ENCODE assay signal across 1 cellular context in the genomic region with DNA sequence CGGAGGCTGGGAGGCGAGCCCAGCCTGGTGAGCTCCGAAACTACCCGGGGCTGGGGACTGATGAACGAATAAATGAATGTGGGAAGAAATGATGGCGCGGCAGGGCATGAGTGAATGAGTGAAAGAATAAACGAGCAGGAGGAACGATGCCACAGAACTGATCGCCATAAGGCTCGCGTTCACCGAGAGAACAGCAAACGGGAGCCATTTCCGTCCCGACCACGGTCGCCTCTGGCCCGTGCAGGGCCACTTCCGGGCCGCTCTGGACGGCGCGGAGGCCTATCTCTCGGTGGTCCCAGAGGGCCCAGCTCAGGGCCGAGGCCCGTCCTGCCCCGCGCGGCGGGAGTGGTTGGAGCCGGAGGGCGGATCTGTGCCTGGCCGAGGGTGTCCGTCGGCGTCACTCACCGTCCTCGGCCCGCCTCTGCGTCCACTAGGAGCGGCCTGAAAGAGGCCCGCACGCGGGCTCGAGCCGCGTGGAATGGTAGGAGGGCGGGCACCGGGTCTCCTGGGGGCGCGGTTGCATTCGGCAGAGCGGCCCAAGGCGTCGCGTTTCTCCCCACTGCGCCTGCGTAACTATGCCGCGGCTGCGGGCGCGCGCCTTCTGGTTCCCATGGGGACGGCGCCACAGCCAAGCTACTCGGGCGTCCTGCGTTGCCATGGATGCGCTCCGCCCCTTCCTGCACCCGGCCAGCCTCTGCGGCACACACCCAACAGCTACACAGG.
TF ChIP-seq lines count a peak whose summit lies in the region.

A gene (minus strand): TSS at position 480 of the 723 bp plus-strand sequence. CDS start 5,116 bp downstream, outside the sequence.

TF ChIP-seq in HepG2, 621 proteins besides CTCF, POLR2A, EP300 and RAD21 (continued from another document and continues in another):
- TF ChIP-seq, protein P1, sequence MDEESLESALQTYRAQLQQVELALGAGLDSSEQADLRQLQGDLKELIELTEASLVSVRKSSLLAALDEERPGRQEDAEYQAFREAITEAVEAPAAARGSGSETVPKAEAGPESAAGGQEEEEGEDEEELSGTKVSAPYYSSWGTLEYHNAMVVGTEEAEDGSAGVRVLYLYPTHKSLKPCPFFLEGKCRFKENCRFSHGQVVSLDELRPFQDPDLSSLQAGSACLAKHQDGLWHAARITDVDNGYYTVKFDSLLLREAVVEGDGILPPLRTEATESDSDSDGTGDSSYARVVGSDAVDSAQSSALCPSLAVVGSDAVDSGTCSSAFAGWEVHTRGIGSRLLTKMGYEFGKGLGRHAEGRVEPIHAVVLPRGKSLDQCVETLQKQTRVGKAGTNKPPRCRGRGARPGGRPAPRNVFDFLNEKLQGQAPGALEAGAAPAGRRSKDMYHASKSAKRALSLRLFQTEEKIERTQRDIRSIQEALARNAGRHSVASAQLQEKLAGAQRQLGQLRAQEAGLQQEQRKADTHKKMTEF (CRISPR knock-in tag; IDR thresholded peaks at IDR 0.05), result peak; percentile 98
- TF ChIP-seq, protein P2, sequence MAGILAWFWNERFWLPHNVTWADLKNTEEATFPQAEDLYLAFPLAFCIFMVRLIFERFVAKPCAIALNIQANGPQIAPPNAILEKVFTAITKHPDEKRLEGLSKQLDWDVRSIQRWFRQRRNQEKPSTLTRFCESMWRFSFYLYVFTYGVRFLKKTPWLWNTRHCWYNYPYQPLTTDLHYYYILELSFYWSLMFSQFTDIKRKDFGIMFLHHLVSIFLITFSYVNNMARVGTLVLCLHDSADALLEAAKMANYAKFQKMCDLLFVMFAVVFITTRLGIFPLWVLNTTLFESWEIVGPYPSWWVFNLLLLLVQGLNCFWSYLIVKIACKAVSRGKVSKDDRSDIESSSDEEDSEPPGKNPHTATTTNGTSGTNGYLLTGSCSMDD (CRISPR knock-in tag; IDR thresholded peaks at IDR 0.05), result no peak
- TF ChIP-seq ZNF678 (CRISPR knock-in tag; IDR thresholded peaks at IDR 0.05) (0 out of 2 replicates have a peak, but pooled peaks have one; percentile 62), PAWR (CRISPR knock-in tag; IDR thresholded peaks at IDR 0.05; ENCODE audit: borderline replicate concordance) (no peak), JUN (CRISPR knock-in tag; IDR thresholded peaks at IDR 0.05) (no peak), U2AF1 (optimal IDR thresholded peaks at IDR 0.05; ENCODE audit: low read depth, low read length) (peak; percentile 26), NCOA1 (CRISPR knock-in tag; IDR thresholded peaks at IDR 0.05) (no peak), KAT7 (CRISPR knock-in tag; IDR thresholded peaks at IDR 0.05; ENCODE audit: borderline replicate concordance) (peak; percentile 63; the same call in 1 of the 2 replicates), RCOR2 (CRISPR knock-in tag; IDR thresholded peaks at IDR 0.05) (no peak), ZNF562 (CRISPR knock-in tag; IDR thresholded peaks at IDR 0.05; ENCODE audit: borderline replicate concordance) (no peak), ZNF777 (CRISPR knock-in tag; IDR thresholded peaks at IDR 0.05) (peak; percentile 71; the same call in 1 of the 2 replicates), PRMT3 (CRISPR knock-in tag; IDR thresholded peaks at IDR 0.05; ENCODE audit: borderline replicate concordance, low read depth) (no peak), ZNF496 (CRISPR knock-in tag; IDR thresholded peaks at IDR 0.05; ENCODE audit: insufficient replicate concordance) (no peak), ZBTB8A (CRISPR knock-in tag; IDR thresholded peaks at IDR 0.05; ENCODE audit: borderline replicate concordance, low read depth) (no peak), POLR2G (IDR thresholded peaks at IDR 0.05; ENCODE audit: low read depth, low read length) (peak; percentile 93), GATAD2A (CRISPR knock-in tag; IDR thresholded peaks at IDR 0.05) (0 out of 2 replicates have a peak, but pooled peaks have one; percentile 15), HNRNPUL1 (IDR thresholded peaks at IDR 0.05; ENCODE audit: low read depth, low read length) (no peak), ZNF263 (CRISPR knock-in tag; IDR thresholded peaks at IDR 0.05) (no peak; the same call in 1 of the 2 replicates), RXRA (CRISPR knock-in tag; IDR thresholded peaks at IDR 0.05) (peak; percentile 71), ZNF510 (CRISPR knock-in tag; IDR thresholded peaks at IDR 0.05; ENCODE audit: low read depth) (no peak), ZNF292 (CRISPR knock-in tag; IDR thresholded peaks at IDR 0.05; ENCODE audit: borderline replicate concordance, low read depth) (no peak), MEIS2 (CRISPR knock-in tag; IDR thresholded peaks at IDR 0.05) (peak; percentile 91), ZNF644 (CRISPR knock-in tag; IDR thresholded peaks at IDR 0.05; ENCODE audit: low read depth) (no peak)
- TF ChIP-seq, protein P3, sequence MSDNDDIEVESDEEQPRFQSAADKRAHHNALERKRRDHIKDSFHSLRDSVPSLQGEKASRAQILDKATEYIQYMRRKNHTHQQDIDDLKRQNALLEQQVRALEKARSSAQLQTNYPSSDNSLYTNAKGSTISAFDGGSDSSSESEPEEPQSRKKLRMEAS (IDR thresholded peaks at IDR 0.05), result peak; percentile 77
- TF ChIP-seq, protein P4, sequence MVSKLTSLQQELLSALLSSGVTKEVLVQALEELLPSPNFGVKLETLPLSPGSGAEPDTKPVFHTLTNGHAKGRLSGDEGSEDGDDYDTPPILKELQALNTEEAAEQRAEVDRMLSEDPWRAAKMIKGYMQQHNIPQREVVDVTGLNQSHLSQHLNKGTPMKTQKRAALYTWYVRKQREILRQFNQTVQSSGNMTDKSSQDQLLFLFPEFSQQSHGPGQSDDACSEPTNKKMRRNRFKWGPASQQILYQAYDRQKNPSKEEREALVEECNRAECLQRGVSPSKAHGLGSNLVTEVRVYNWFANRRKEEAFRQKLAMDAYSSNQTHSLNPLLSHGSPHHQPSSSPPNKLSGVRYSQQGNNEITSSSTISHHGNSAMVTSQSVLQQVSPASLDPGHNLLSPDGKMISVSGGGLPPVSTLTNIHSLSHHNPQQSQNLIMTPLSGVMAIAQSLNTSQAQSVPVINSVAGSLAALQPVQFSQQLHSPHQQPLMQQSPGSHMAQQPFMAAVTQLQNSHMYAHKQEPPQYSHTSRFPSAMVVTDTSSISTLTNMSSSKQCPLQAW (CRISPR knock-in tag; IDR thresholded peaks at IDR 0.05), result peak; percentile 37; the same call in 1 of the 2 replicates
- TF ChIP-seq, protein P5, sequence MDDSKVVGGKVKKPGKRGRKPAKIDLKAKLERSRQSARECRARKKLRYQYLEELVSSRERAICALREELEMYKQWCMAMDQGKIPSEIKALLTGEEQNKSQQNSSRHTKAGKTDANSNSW (CRISPR knock-in tag; IDR thresholded peaks at IDR 0.05; ENCODE audit: borderline replicate concordance), result peak; percentile 74; the same call in 1 of the 2 replicates
- TF ChIP-seq, protein P6, sequence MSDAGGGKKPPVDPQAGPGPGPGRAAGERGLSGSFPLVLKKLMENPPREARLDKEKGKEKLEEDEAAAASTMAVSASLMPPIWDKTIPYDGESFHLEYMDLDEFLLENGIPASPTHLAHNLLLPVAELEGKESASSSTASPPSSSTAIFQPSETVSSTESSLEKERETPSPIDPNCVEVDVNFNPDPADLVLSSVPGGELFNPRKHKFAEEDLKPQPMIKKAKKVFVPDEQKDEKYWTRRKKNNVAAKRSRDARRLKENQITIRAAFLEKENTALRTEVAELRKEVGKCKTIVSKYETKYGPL (CRISPR knock-in tag; IDR thresholded peaks at IDR 0.05), result peak; percentile 81
- TF ChIP-seq, protein P7, sequence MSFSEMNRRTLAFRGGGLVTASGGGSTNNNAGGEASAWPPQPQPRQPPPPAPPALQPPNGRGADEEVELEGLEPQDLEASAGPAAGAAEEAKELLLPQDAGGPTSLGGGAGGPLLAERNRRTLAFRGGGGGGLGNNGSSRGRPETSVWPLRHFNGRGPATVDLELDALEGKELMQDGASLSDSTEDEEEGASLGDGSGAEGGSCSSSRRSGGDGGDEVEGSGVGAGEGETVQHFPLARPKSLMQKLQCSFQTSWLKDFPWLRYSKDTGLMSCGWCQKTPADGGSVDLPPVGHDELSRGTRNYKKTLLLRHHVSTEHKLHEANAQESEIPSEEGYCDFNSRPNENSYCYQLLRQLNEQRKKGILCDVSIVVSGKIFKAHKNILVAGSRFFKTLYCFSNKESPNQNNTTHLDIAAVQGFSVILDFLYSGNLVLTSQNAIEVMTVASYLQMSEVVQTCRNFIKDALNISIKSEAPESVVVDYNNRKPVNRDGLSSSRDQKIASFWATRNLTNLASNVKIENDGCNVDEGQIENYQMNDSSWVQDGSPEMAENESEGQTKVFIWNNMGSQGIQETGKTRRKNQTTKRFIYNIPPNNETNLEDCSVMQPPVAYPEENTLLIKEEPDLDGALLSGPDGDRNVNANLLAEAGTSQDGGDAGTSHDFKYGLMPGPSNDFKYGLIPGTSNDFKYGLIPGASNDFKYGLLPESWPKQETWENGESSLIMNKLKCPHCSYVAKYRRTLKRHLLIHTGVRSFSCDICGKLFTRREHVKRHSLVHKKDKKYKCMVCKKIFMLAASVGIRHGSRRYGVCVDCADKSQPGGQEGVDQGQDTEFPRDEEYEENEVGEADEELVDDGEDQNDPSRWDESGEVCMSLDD (CRISPR knock-in tag; IDR thresholded peaks at IDR 0.05; ENCODE audit: borderline replicate concordance), result no peak
- TF ChIP-seq, protein P8, sequence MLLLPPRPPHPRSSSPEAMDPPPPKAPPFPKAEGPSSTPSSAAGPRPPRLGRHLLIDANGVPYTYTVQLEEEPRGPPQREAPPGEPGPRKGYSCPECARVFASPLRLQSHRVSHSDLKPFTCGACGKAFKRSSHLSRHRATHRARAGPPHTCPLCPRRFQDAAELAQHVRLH (CRISPR knock-in tag; IDR thresholded peaks at IDR 0.05; ENCODE audit: borderline replicate concordance, low read depth), result peak; percentile 80; the same call in 1 of the 2 replicates
- TF ChIP-seq, protein P9, sequence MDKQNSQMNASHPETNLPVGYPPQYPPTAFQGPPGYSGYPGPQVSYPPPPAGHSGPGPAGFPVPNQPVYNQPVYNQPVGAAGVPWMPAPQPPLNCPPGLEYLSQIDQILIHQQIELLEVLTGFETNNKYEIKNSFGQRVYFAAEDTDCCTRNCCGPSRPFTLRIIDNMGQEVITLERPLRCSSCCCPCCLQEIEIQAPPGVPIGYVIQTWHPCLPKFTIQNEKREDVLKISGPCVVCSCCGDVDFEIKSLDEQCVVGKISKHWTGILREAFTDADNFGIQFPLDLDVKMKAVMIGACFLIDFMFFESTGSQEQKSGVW (CRISPR knock-in tag; IDR thresholded peaks at IDR 0.05; ENCODE audit: borderline replicate concordance), result no peak
- TF ChIP-seq, protein P10, sequence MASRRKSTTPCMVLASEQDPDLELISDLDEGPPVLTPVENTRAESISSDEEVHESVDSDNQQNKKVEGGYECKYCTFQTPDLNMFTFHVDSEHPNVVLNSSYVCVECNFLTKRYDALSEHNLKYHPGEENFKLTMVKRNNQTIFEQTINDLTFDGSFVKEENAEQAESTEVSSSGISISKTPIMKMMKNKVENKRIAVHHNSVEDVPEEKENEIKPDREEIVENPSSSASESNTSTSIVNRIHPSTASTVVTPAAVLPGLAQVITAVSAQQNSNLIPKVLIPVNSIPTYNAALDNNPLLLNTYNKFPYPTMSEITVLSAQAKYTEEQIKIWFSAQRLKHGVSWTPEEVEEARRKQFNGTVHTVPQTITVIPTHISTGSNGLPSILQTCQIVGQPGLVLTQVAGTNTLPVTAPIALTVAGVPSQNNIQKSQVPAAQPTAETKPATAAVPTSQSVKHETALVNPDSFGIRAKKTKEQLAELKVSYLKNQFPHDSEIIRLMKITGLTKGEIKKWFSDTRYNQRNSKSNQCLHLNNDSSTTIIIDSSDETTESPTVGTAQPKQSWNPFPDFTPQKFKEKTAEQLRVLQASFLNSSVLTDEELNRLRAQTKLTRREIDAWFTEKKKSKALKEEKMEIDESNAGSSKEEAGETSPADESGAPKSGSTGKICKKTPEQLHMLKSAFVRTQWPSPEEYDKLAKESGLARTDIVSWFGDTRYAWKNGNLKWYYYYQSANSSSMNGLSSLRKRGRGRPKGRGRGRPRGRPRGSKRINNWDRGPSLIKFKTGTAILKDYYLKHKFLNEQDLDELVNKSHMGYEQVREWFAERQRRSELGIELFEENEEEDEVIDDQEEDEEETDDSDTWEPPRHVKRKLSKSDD (CRISPR knock-in tag; IDR thresholded peaks at IDR 0.05; ENCODE audit: low read depth), result no peak
- TF ChIP-seq, protein P11, sequence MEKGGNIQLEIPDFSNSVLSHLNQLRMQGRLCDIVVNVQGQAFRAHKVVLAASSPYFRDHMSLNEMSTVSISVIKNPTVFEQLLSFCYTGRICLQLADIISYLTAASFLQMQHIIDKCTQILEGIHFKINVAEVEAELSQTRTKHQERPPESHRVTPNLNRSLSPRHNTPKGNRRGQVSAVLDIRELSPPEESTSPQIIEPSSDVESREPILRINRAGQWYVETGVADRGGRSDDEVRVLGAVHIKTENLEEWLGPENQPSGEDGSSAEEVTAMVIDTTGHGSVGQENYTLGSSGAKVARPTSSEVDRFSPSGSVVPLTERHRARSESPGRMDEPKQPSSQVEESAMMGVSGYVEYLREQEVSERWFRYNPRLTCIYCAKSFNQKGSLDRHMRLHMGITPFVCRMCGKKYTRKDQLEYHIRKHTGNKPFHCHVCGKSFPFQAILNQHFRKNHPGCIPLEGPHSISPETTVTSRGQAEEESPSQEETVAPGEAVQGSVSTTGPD (CRISPR knock-in tag; IDR thresholded peaks at IDR 0.05), result 0 out of 2 replicates have a peak, but pooled peaks have one; percentile 21
- TF ChIP-seq, protein P12, sequence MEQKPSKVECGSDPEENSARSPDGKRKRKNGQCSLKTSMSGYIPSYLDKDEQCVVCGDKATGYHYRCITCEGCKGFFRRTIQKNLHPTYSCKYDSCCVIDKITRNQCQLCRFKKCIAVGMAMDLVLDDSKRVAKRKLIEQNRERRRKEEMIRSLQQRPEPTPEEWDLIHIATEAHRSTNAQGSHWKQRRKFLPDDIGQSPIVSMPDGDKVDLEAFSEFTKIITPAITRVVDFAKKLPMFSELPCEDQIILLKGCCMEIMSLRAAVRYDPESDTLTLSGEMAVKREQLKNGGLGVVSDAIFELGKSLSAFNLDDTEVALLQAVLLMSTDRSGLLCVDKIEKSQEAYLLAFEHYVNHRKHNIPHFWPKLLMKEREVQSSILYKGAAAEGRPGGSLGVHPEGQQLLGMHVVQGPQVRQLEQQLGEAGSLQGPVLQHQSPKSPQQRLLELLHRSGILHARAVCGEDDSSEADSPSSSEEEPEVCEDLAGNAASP (CRISPR knock-in tag; IDR thresholded peaks at IDR 0.05; ENCODE audit: borderline replicate concordance), result peak; percentile 13; the same call in 1 of the 2 replicates
- TF ChIP-seq, protein P13, sequence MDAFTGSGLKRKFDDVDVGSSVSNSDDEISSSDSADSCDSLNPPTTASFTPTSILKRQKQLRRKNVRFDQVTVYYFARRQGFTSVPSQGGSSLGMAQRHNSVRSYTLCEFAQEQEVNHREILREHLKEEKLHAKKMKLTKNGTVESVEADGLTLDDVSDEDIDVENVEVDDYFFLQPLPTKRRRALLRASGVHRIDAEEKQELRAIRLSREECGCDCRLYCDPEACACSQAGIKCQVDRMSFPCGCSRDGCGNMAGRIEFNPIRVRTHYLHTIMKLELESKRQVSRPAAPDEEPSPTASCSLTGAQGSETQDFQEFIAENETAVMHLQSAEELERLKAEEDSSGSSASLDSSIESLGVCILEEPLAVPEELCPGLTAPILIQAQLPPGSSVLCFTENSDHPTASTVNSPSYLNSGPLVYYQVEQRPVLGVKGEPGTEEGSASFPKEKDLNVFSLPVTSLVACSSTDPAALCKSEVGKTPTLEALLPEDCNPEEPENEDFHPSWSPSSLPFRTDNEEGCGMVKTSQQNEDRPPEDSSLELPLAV (CRISPR knock-in tag; conservative IDR thresholded peaks at IDR 0.05; ENCODE audit: low read depth), result no peak
- TF ChIP-seq, protein P14, sequence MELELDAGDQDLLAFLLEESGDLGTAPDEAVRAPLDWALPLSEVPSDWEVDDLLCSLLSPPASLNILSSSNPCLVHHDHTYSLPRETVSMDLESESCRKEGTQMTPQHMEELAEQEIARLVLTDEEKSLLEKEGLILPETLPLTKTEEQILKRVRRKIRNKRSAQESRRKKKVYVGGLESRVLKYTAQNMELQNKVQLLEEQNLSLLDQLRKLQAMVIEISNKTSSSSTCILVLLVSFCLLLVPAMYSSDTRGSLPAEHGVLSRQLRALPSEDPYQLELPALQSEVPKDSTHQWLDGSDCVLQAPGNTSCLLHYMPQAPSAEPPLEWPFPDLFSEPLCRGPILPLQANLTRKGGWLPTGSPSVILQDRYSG (CRISPR knock-in tag; IDR thresholded peaks at IDR 0.05), result no peak
